Comparison of ENCODE assay signal across 8 cellular contexts in the genomic region with DNA sequence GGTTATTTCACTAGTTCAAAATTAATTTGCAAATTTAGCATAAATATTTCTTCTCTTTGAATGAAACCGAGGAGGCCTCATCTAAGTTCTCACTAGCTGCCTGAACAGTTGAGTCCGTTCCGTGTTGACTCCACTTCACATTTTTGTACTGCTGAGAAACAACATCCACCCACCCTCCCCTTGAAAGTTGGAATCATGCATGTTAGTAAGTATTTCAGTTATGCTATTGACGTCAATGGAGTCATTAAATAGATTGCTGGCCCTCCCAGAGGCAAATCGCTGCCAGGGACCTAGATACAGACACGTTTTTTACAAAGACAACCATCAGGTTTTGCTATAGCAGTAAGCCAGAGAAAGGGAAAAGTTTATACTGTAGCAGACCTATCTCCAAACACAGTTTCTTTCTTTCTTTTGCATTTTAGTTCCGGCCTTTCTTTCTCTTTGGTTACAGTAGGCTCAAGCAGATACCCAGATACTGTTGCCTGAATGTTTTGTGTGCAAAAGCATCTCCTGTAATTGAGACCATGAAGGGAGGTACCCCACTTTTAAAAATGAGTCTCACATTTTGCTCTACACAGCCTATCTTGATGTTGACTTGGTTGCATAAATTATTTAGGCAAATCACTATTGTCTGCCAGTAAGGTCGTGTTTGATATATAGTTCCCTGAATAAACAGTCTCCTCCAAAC.
A peak's percentile ranks its signal among the peaks of the same experiment; 100 is the strongest.
DNase-seq lines count a peak whose midpoint lies in the region; ATAC-seq and TF ChIP-seq lines count a peak whose summit lies in the region.

No MANE protein-coding gene starts in this region.

- H3K4me1 Mint-ChIP-seq in activated naive CD4-positive, alpha-beta T cell treated with anti-CD3 and anti-CD28 coated beads, Interleukin-2, amount 10 ng/mL, durations not matched to agents 7 days and 5 days = peaks cover 69% of the 10 kb centered on the region

- ATAC-seq in GM19467 (IDR thresholded peaks at IDR 0.05; ENCODE audit: unreplicated experiment) = no peak

- H3K9me3 ChIP-seq in uterus = no peaks in the 10 kb centered on the region

- no peaks in the 10 kb centered on the region for H3K27me3 Mint-ChIP-seq in activated naive CD4-positive, alpha-beta T cell treated with anti-CD3 and anti-CD28 coated beads, Interleukin-2, amount 10 ng/mL, durations not matched to agents 7 days and 5 days

- no peak overlapping the region for H3K4me3 ChIP-seq in uterus

- peak; percentile 37 to 41 for TF ChIP-seq POLR2A in uterus (IDR thresholded peaks at IDR 0.05)

- H3K27ac ChIP-seq in uterus = peak overlapping the region; percentile 85 to 94

- intact Hi-C loops in uterus (cut with DNase I; ENCODE audit: low total_unique reads) = loop anchor here (10.0 kb wide), 1 partner anchor 63 kb away; no protein-coding TSS in a partner anchor

- peak overlapping the region; percentile 32 for H3K4me3 Mint-ChIP-seq in activated naive CD4-positive, alpha-beta T cell treated with anti-CD3 and anti-CD28 coated beads, Interleukin-2, amount 10 ng/mL, durations not matched to agents 7 days and 5 days

- H3K9me3 Mint-ChIP-seq in activated naive CD4-positive, alpha-beta T cell treated with anti-CD3 and anti-CD28 coated beads, Interleukin-2, amount 10 ng/mL, durations not matched to agents 7 days and 5 days = peaks cover 3% of the 10 kb centered on the region

- CTCF ChIA-PET in activated naive CD4-positive, alpha-beta T cell treated with anti-CD3 and anti-CD28 coated beads, Interleukin-2, amount 10 ng/mL, durations not matched to agents 7 days and 5 days (lab: Charles Lee) = interaction anchor here (1.7 kb wide), 2 partner anchors 11 to 175 kb away, joined by 4 to 5 read pairs; no protein-coding TSS in a partner anchor

- no peaks in the 10 kb centered on the region for H3K36me3 ChIP-seq in uterus

- peaks cover 2% of the 10 kb centered on the region for H3K36me3 Mint-ChIP-seq in activated naive CD4-positive, alpha-beta T cell treated with anti-CD3 and anti-CD28 coated beads, Interleukin-2, amount 10 ng/mL, durations not matched to agents 7 days and 5 days

- DNase-seq in NCI-H82 (lab: John Stamatoyannopoulos, UW) = peak; percentile 12
- DNase-seq in NCI-H82 treated with DMSO at 0.1 percent for 48 hours (lab: John Stamatoyannopoulos, UW; ENCODE audit: unreplicated experiment) = no peak
- peak; percentile 46 for DNase-seq in NCI-H510A (lab: John Stamatoyannopoulos, UW)
- peak; percentile 57 for DNase-seq in activated naive CD4-positive, alpha-beta T cell treated with anti-CD3 and anti-CD28 coated beads, Interleukin-2, amount 10 ng/mL, durations not matched to agents 7 days and 5 days
- DNase-seq in globus pallidus (ENCODE audit: low spot score) = peak; percentile 58
- peak in 33 of 56 donors; percentile 7 to 76 (median 32) for DNase-seq in nucleus accumbens (lab: John Stamatoyannopoulos, UW)
- DNase-seq in uterus = peak; percentile 86 to 94

- peaks cover 0 to 5% of the 10 kb centered on the region in 2 donors for H3K4me1 ChIP-seq in uterus

- no peak for TF ChIP-seq CTCF in uterus (IDR thresholded peaks at IDR 0.05)

- H3K27me3 ChIP-seq in uterus = no peaks in the 10 kb centered on the region

- peak overlapping the region; percentile 89 for H3K27ac Mint-ChIP-seq in activated naive CD4-positive, alpha-beta T cell treated with anti-CD3 and anti-CD28 coated beads, Interleukin-2, amount 10 ng/mL, durations not matched to agents 7 days and 5 days
